Comparison of ENCODE assay signal across 19 cellular contexts in genomic region chr1:214469290-214469689, GRCh38.
"Had no signal": no experiment of that assay in that cellular context is flagged by ENCODE, and none has a peak within 500 bp of the region (broad histone marks: within the 10 kb centered on the region; RNA-seq: fewer than 3 reads in every experiment).

No MANE protein-coding gene starts in this region.

- ATAC-seq: activated CD8-positive, alpha-beta memory T cell treated with anti-CD3 and anti-CD28 coated beads, Interleukin-2, amount 10 ng/mL, durations not matched to agents 7 days and 5 days; esophagus mucosa; left colon; lower lobe of right lung; pancreas; stimulated activated naive CD8-positive, alpha-beta T cell treated with anti-CD3 and anti-CD28 coated beads, Interleukin-15, amount 100 ng/mL, for 72 hours; upper lobe of right lung had no signal

- H3K36me3 ChIP-seq: ascending aorta, cardiac muscle cell, lower lobe of right lung, pancreas, sigmoid colon, spleen, upper lobe of right lung had no signal

- H3K36me3 Mint-ChIP-seq: activated CD4-positive, alpha-beta memory T cell treated with anti-CD3 and anti-CD28 coated beads for 36 hours; activated CD8-positive, alpha-beta memory T cell treated with anti-CD3 and anti-CD28 coated beads, Interleukin-2, amount 10 ng/mL, durations not matched to agents 7 days and 5 days; naive B cell had no signal

- H3K27me3 ChIP-seq: ascending aorta, dorsolateral prefrontal cortex, pancreas, sigmoid colon, upper lobe of right lung had no signal

- H3K4me3 Mint-ChIP-seq: activated CD4-positive, alpha-beta memory T cell treated with anti-CD3 and anti-CD28 coated beads for 36 hours; activated CD8-positive, alpha-beta memory T cell treated with anti-CD3 and anti-CD28 coated beads, Interleukin-2, amount 10 ng/mL, durations not matched to agents 7 days and 5 days; activated naive CD4-positive, alpha-beta T cell treated with anti-CD3 and anti-CD28 coated beads for 36 hours; naive B cell; stimulated activated naive CD8-positive, alpha-beta T cell treated with anti-CD3 and anti-CD28 coated beads, Interleukin-15, amount 100 ng/mL, for 72 hours had no signal

- H3K9me3 Mint-ChIP-seq: activated CD4-positive, alpha-beta memory T cell treated with anti-CD3 and anti-CD28 coated beads for 36 hours; activated naive CD4-positive, alpha-beta T cell treated with anti-CD3 and anti-CD28 coated beads for 36 hours; naive B cell had no signal

- H3K4me3 ChIP-seq: ascending aorta, cardiac muscle cell, dorsolateral prefrontal cortex, lower lobe of right lung, pancreas, sigmoid colon, spleen, upper lobe of right lung had no signal

- H3K4me1 ChIP-seq: lower lobe of right lung, upper lobe of right lung had no signal

- H3K9me3 ChIP-seq: ascending aorta, lower lobe of right lung, pancreas, sigmoid colon, spleen, upper lobe of right lung had no signal

- H3K27ac Mint-ChIP-seq: activated CD4-positive, alpha-beta memory T cell treated with anti-CD3 and anti-CD28 coated beads for 36 hours; activated CD8-positive, alpha-beta memory T cell treated with anti-CD3 and anti-CD28 coated beads, Interleukin-2, amount 10 ng/mL, durations not matched to agents 7 days and 5 days; activated naive CD4-positive, alpha-beta T cell treated with anti-CD3 and anti-CD28 coated beads for 36 hours; activated T-helper 2 cell treated with anti-CD3 and anti-CD28 coated beads, Interferon-gamma antibody, Interleukin-2, Interleukin-4, amounts not matched to agents 10 μg/mL and 5 μg/mL and 100 μg/mL, durations not matched to agents 14 hours and 24 hours and 36 hours; stimulated activated naive CD8-positive, alpha-beta T cell treated with anti-CD3 and anti-CD28 coated beads, Interleukin-15, amount 100 ng/mL, for 72 hours had no signal

- DNase-seq: activated CD4-positive, alpha-beta memory T cell treated with anti-CD3 and anti-CD28 coated beads for 36 hours; activated CD4-positive, alpha-beta T cell treated with anti-CD3 and anti-CD28 coated beads for 1 hour; activated CD8-positive, alpha-beta memory T cell treated with anti-CD3 and anti-CD28 coated beads, Interleukin-2, amount 10 ng/mL, durations not matched to agents 7 days and 5 days; activated naive CD4-positive, alpha-beta T cell treated with anti-CD3 and anti-CD28 coated beads for 36 hours; activated T-cell treated with anti-CD3 and anti-CD28 coated beads, Interleukin-2, amount 50 U/mL, for 1 hour; dorsolateral prefrontal cortex; left colon; lower lobe of right lung; naive B cell; pancreas; sigmoid colon; spleen; stimulated activated naive CD8-positive, alpha-beta T cell treated with anti-CD3 and anti-CD28 coated beads, Interleukin-15, amount 100 ng/mL, for 72 hours; upper lobe of right lung had no signal

- H3K4me1 Mint-ChIP-seq: activated CD8-positive, alpha-beta memory T cell treated with anti-CD3 and anti-CD28 coated beads, Interleukin-2, amount 10 ng/mL, durations not matched to agents 7 days and 5 days; naive B cell; stimulated activated naive CD8-positive, alpha-beta T cell treated with anti-CD3 and anti-CD28 coated beads, Interleukin-15, amount 100 ng/mL, for 72 hours had no signal

- H3K27ac ChIP-seq: ascending aorta, cardiac muscle cell, dorsolateral prefrontal cortex, lower lobe of right lung, pancreas, sigmoid colon, spleen, upper lobe of right lung, VCaP had no signal
